Comparison of ENCODE assay signal across 14 cellular contexts in genomic region chr6:122696079-122696478, GRCh38.
DNase-seq lines count a peak whose midpoint lies in the region; ATAC-seq and TF ChIP-seq lines count a peak whose summit lies in the region.
"Had no signal": no experiment of that assay in that cellular context is flagged by ENCODE, and none has a peak within 500 bp of the region (broad histone marks: within the 10 kb centered on the region; RNA-seq: fewer than 3 reads in every experiment).

No MANE protein-coding gene starts in this region.

- H3K4me1 ChIP-seq in osteoblast (ENCODE audit: insufficient read depth, low read length) = peaks cover 22% of the 10 kb centered on the region
- no peaks in the 10 kb centered on the region for H3K4me1 ChIP-seq in naive thymus-derived CD4-positive, alpha-beta T cell (ENCODE audit: control insufficient read depth in 2 of 2, insufficient read depth in 2 of 2, low read length in 2 of 2)
- H3K4me1 ChIP-seq: adrenal gland, parathyroid adenoma had no signal

- H3K27me3 Mint-ChIP-seq in naive thymus-derived CD4-positive, alpha-beta T cell = peaks cover 0 to 17% (median 5%) of the 10 kb centered on the region in 5 donors
- H3K27me3 Mint-ChIP-seq in CD14-positive monocyte (ENCODE audit: low read depth in 3 of 3) = peaks cover under 1 to 4% (median 2%) of the 10 kb centered on the region in 3 donors

- H3K4me3 Mint-ChIP-seq in naive thymus-derived CD4-positive, alpha-beta T cell = no peak overlapping the region
- H3K4me3 Mint-ChIP-seq in CD14-positive monocyte = no peak overlapping the region
- H3K4me3 Mint-ChIP-seq: activated CD8-positive, alpha-beta T cell treated with anti-CD3 and anti-CD28 coated beads, Interleukin-2, amount 10 ng/mL, durations not matched to agents 7 days and 5 days had no signal

- no peaks in the 10 kb centered on the region for H3K36me3 Mint-ChIP-seq in naive thymus-derived CD4-positive, alpha-beta T cell
- H3K36me3 Mint-ChIP-seq in CD14-positive monocyte = no peaks in the 10 kb centered on the region

- no peaks in the 10 kb centered on the region for H3K79me2 ChIP-seq in osteoblast (ENCODE audit: insufficient read depth, low read length)
- H3K79me2 ChIP-seq: parathyroid adenoma had no signal

- H3K36me3 ChIP-seq in osteoblast (ENCODE audit: insufficient read depth, low read length) (no peaks in the 10 kb centered on the region), H7 (replicated peaks; ENCODE audit: control insufficient read depth, insufficient read depth, low read length) (no peaks in the 10 kb centered on the region)
- H3K36me3 ChIP-seq in naive thymus-derived CD4-positive, alpha-beta T cell (ENCODE audit: control insufficient read depth in 2 of 3, insufficient read depth in 3 of 3, low read length in 3 of 3) = no peaks in the 10 kb centered on the region
- H3K36me3 ChIP-seq: adrenal gland had no signal

- no peak for ATAC-seq in naive thymus-derived CD4-positive, alpha-beta T cell
- ATAC-seq: activated CD8-positive, alpha-beta T cell treated with anti-CD3 and anti-CD28 coated beads, Interleukin-2, amount 10 ng/mL, durations not matched to agents 7 days and 5 days had no signal

- TF ChIP-seq CTCF in RWPE1 (conservative IDR thresholded peaks at IDR 0.05; ENCODE audit: low read depth) = no peak
- no peak for TF ChIP-seq CTCF in epithelial cell of proximal tubule (conservative IDR thresholded peaks at IDR 0.05; ENCODE audit: low read depth, low read length)
- no peak for TF ChIP-seq CTCF in osteoblast (IDR thresholded peaks at IDR 0.05; ENCODE audit: extremely low read depth, low read depth, low read length)
- TF ChIP-seq CTCF in CD14-positive monocyte (IDR thresholded peaks at IDR 0.05) = no peak

- POLR2A ChIA-PET in RWPE1 (lab: Yijun Ruan, JAX; ENCODE audit: low non-redundant PET) = no interaction called here
- POLR2A ChIA-PET in naive thymus-derived CD4-positive, alpha-beta T cell (lab: Charles Lee) = no interaction called here

- H3K27me3 ChIP-seq in osteoblast (ENCODE audit: insufficient read depth, low read length) (no peaks in the 10 kb centered on the region), H7 (ENCODE audit: control insufficient read depth, insufficient read depth, low read length) (no peaks in the 10 kb centered on the region)
- H3K27me3 ChIP-seq in naive thymus-derived CD4-positive, alpha-beta T cell (ENCODE audit: control insufficient read depth in 2 of 2, insufficient read depth in 2 of 2, low read length in 2 of 2) = no peaks in the 10 kb centered on the region
- H3K27me3 ChIP-seq: adrenal gland had no signal

- peaks cover 0 to 2% (median 0%) of the 10 kb centered on the region in 11 donors for H3K9me3 Mint-ChIP-seq in naive thymus-derived CD4-positive, alpha-beta T cell
- H3K9me3 Mint-ChIP-seq in CD14-positive monocyte = peaks cover 0 to 5% (median 2%) of the 10 kb centered on the region in 7 donors

- H3K27ac ChIP-seq in RWPE1 (no peak overlapping the region), osteoblast (ENCODE audit: low read depth, low read length) (peak overlapping the region; percentile 67)
- H3K27ac ChIP-seq in naive thymus-derived CD4-positive, alpha-beta T cell (ENCODE audit: low read depth, low read length) = no peak overlapping the region
- H3K27ac ChIP-seq: adrenal gland, parathyroid adenoma had no signal

- no peaks in the 10 kb centered on the region for H3K4me1 Mint-ChIP-seq in naive thymus-derived CD4-positive, alpha-beta T cell
- no peaks in the 10 kb centered on the region for H3K4me1 Mint-ChIP-seq in CD14-positive monocyte

- no peak overlapping the region for H3K27ac Mint-ChIP-seq in naive thymus-derived CD4-positive, alpha-beta T cell
- H3K27ac Mint-ChIP-seq in CD14-positive monocyte = no peak overlapping the region
- H3K27ac Mint-ChIP-seq: activated CD8-positive, alpha-beta T cell treated with anti-CD3 and anti-CD28 coated beads, Interleukin-2, amount 10 ng/mL, durations not matched to agents 7 days and 5 days had no signal

- no peaks in the 10 kb centered on the region for H3K9me3 ChIP-seq in osteoblast (ENCODE audit: low read depth, low read length)
- no peaks in the 10 kb centered on the region for H3K9me3 ChIP-seq in naive thymus-derived CD4-positive, alpha-beta T cell (ENCODE audit: control insufficient read depth in 2 of 3, low read length in 3 of 3)
- H3K9me3 ChIP-seq: adrenal gland had no signal

- no peak overlapping the region for H3K4me3 ChIP-seq in epithelial cell of proximal tubule (ENCODE audit: low read depth, low read length)
- H3K4me3 ChIP-seq in osteoblast (ENCODE audit: insufficient read depth, low read length) = no peak overlapping the region
- no peak overlapping the region for H3K4me3 ChIP-seq in naive thymus-derived CD4-positive, alpha-beta T cell (ENCODE audit: low read length)
- no peak overlapping the region for H3K4me3 ChIP-seq in H7 (ENCODE audit: insufficient read depth, low read depth, low read length)
- H3K4me3 ChIP-seq: adrenal gland had no signal

- peak overlapping the region; percentile 42 for H3K4me2 ChIP-seq in osteoblast (ENCODE audit: insufficient read depth, low read length)

- H4K20me1 ChIP-seq in osteoblast (ENCODE audit: insufficient read depth, low read length) = no peaks in the 10 kb centered on the region

- no peak overlapping the region for H2AFZ ChIP-seq in osteoblast (ENCODE audit: low read length)
- H2AFZ ChIP-seq: parathyroid adenoma had no signal

- CTCF ChIA-PET in RWPE1 (lab: Yijun Ruan, JAX) = interaction anchor here (0.6 to 0.9 kb wide), 4 partner anchors 14 to 1787 kb away, joined by 3 read pairs; no protein-coding TSS in a partner anchor
- CTCF ChIA-PET in naive thymus-derived CD4-positive, alpha-beta T cell (lab: Charles Lee) = no interaction called here

- DNase-seq in GM03348 (ENCODE audit: low spot score) (peak; percentile 18), RWPE1 (ENCODE audit: low spot score) (peak; percentile 32), epithelial cell of proximal tubule (ENCODE audit: low read depth) (peak; percentile 44), osteoblast (ENCODE audit: insufficient read length, low spot score, missing footprints) (no peak), NOMO-1 treated with dmso at 0.1 percent for 144 hours (lab: John Stamatoyannopoulos, UW; ENCODE audit: unreplicated experiment) (no peak), CD14-positive monocyte (ENCODE audit: low spot score) (no peak), H7 (no peak)
- DNase-seq in naive thymus-derived CD4-positive, alpha-beta T cell = no peak
- DNase-seq: activated CD8-positive, alpha-beta T cell treated with anti-CD3 and anti-CD28 coated beads, Interleukin-2, amount 10 ng/mL, durations not matched to agents 7 days and 5 days; adrenal gland; erythroblast; left colon; NCI-H1417 treated with DMSO at 0.1 percent for 48 hours had no signal

- intact Hi-C loops in naive thymus-derived CD4-positive, alpha-beta T cell (cut with micrococcal nuclease) = no loop called here
- intact Hi-C loops in CD14-positive monocyte (cut with micrococcal nuclease) = no loop called here

Comparison
In these comparisons a context has a peak if more than half of its experiments do, and no peak if none do; other contexts are left out.
1. DNase-seq: peak in GM03348 (single experiment), RWPE1 (single experiment) and epithelial cell of proximal tubule (single experiment); none in osteoblast (single experiment), naive thymus-derived CD4-positive, alpha-beta T cell (0 of 9), NOMO-1 treated with dmso at 0.1 percent for 144 hours (single experiment), CD14-positive monocyte (single experiment) and H7 (single experiment).